23 cellular contexts compared by ENCODE assay signal in genomic region chr2:192347542-192347941, GRCh38.
DNase-seq lines count a peak whose midpoint lies in the region; ATAC-seq, FAIRE-seq and TF ChIP-seq lines count a peak whose summit lies in the region.
"Had no signal": no experiment of that assay in that cellular context is flagged by ENCODE, and none has a peak within 500 bp of the region (broad histone marks: within the 10 kb centered on the region; RNA-seq: fewer than 3 reads in every experiment).

No MANE protein-coding gene starts in this region.

- H3K4me1 Mint-ChIP-seq in neural progenitor cell, result no peaks in the 10 kb centered on the region
- H3K4me1 Mint-ChIP-seq in natural killer cell, result no peaks in the 10 kb centered on the region
- H3K4me1 Mint-ChIP-seq: B cell had no signal

- H3K79me2 ChIP-seq in OCI-LY3 (ENCODE audit: low read length), result no peaks in the 10 kb centered on the region
- H3K79me2 ChIP-seq in GM12878 (ENCODE audit: control insufficient read depth, insufficient read depth, low read length), result no peaks in the 10 kb centered on the region
- no peaks in the 10 kb centered on the region for H3K79me2 ChIP-seq in H1 (ENCODE audit: control insufficient read depth in 1 of 2, insufficient read depth in 2 of 2, low read length in 2 of 2)
- no peaks in the 10 kb centered on the region for H3K79me2 ChIP-seq in neural progenitor cell (ENCODE audit: low read depth)

- H2AFZ ChIP-seq in OCI-LY3 (ENCODE audit: low read depth, low read length) (peak overlapping the region; percentile 37; the same call in 1 of the 2 replicates), GM12878 (ENCODE audit: control insufficient read depth, low read depth, low read length) (no peak overlapping the region), H1 (ENCODE audit: low read length) (peak overlapping the region; percentile 74; the same call in 1 of the 2 replicates), neural progenitor cell (replicated peaks) (peak overlapping the region; percentile 54)

- POLR2A ChIA-PET in GM12878 (lab: Charles Lee), result no interaction called here
- POLR2A ChIA-PET in H1 (lab: Charles Lee; ENCODE audit: partially characterized antibody), result no interaction called here

- TF ChIP-seq CTCF in OCI-LY3 (IDR thresholded peaks at IDR 0.05; ENCODE audit: low read depth, low read length), result no peak
- TF ChIP-seq CTCF in GM12878 (IDR thresholded peaks at IDR 0.05 in 2 of 3, conservative IDR thresholded peaks at IDR 0.05 in 1 of 3; ENCODE audit: control insufficient read depth in 2 of 3, extremely low read depth in 1 of 3, insufficient read depth in 1 of 3, low read depth in 3 of 3, low read length in 3 of 3), result no peak
- no peak for TF ChIP-seq CTCF in H1 (IDR thresholded peaks at IDR 0.05; ENCODE audit: control extremely low read depth in 1 of 3, insufficient read depth in 1 of 3, low read depth in 1 of 3, low read length in 3 of 3)
- no peak for TF ChIP-seq CTCF in neural progenitor cell (IDR thresholded peaks at IDR 0.05)
- TF ChIP-seq CTCF in natural killer cell (IDR thresholded peaks at IDR 0.05), result no peak

- no peak overlapping the region for H2BK5ac ChIP-seq in H1 (ENCODE audit: low read depth, low read length)

- H3K9me3 ChIP-seq in OCI-LY3 (ENCODE audit: insufficient read depth, low read length), result no peaks in the 10 kb centered on the region
- H3K9me3 ChIP-seq in GM12878 (replicated peaks; ENCODE audit: control insufficient read depth, insufficient read depth, low read length), result no peaks in the 10 kb centered on the region
- no peaks in the 10 kb centered on the region for H3K9me3 ChIP-seq in H1 (ENCODE audit: insufficient read depth in 2 of 2, low read depth in 1 of 2, low read length in 1 of 2)
- no peaks in the 10 kb centered on the region for H3K9me3 ChIP-seq in neural progenitor cell (ENCODE audit: low read depth)
- H3K9me3 ChIP-seq: A549; BLaER1 treated with 17β-estradiol and CSF1 and Interleukin-3, amounts not matched to agents 10 nM and 100 nM; Caco-2 had no signal

- no TSS peak for BruUV-seq in GM12878 (replicated peaks; lab: Mats Ljungman, UMichigan)

- no peak overlapping the region for H3K27ac ChIP-seq in OCI-LY3 (ENCODE audit: low read length)
- H3K27ac ChIP-seq in GM12878 (ENCODE audit: control insufficient read depth, insufficient read depth), result no peak overlapping the region
- H3K27ac ChIP-seq in H1 (ENCODE audit: low read depth, low read length), result no peak overlapping the region
- no peak overlapping the region for H3K27ac ChIP-seq in neural progenitor cell
- H3K27ac ChIP-seq: 22Rv1; A549; BLaER1 treated with 17β-estradiol and CSF1 and Interleukin-3, amounts not matched to agents 10 nM and 100 nM; C4-2B had no signal

- H3K4me2 ChIP-seq in OCI-LY3 (ENCODE audit: low read length), result no peak overlapping the region
- no peak overlapping the region for H3K4me2 ChIP-seq in GM12878 (ENCODE audit: control insufficient read depth, insufficient read depth)
- no peak overlapping the region for H3K4me2 ChIP-seq in H1 (ENCODE audit: insufficient read depth in 1 of 2, low read depth in 2 of 2, low read length in 2 of 2)
- no peak overlapping the region for H3K4me2 ChIP-seq in neural progenitor cell
- H3K4me2 ChIP-seq: A549; BLaER1 treated with 17β-estradiol and CSF1 and Interleukin-3, amounts not matched to agents 10 nM and 100 nM had no signal

- FAIRE-seq in GM12878 (lab: Jason Lieb, UNC) (peak; percentile 7), H1 (lab: Jason Lieb, UNC) (no peak)
- FAIRE-seq: A549, G401.6, GM12892, GM19239 had no signal

- H3K4me3 Mint-ChIP-seq in neural progenitor cell (no peak overlapping the region), natural killer cell (no peak overlapping the region)
- H3K4me3 Mint-ChIP-seq: B cell; CD4-positive, alpha-beta T cell; CD8-positive, alpha-beta T cell had no signal

- H3K23ac ChIP-seq in H1 (ENCODE audit: insufficient read length), result no peak overlapping the region

- 13% methylated on average over 3 of the region's 3 CpGs for WGBS in GM12878 (ENCODE audit: insufficient coverage, insufficient replicate concordance, low lambda C conversion rate, missing lambda C conversion rate)
- 83% methylated on average over 3 of the region's 3 CpGs; no CpG with 5 or more reads in 1 of the 2 experiments for WGBS in H1 (ENCODE audit: extremely low coverage in 1 of 2, insufficient coverage in 1 of 2, insufficient read length in 1 of 2, insufficient replicate concordance in 2 of 2, low coverage in 1 of 2, low lambda C conversion rate in 2 of 2, missing lambda C conversion rate in 1 of 2), 2 experiments

- H3K79me1 ChIP-seq in H1 (ENCODE audit: low read depth, low read length), result no peaks in the 10 kb centered on the region

- H2BK120ac ChIP-seq in H1 (replicated peaks; ENCODE audit: low read depth, low read length), result no peak overlapping the region

- no peak overlapping the region for H2BK15ac ChIP-seq in H1 (ENCODE audit: low read length)

- H3K9ac ChIP-seq in OCI-LY3 (ENCODE audit: low read length), result no peak overlapping the region
- H3K9ac ChIP-seq in GM12878 (ENCODE audit: control insufficient read depth, insufficient read depth, low read length), result no peak overlapping the region
- no peak overlapping the region for H3K9ac ChIP-seq in H1 (replicated peaks in 1 of 4; ENCODE audit: extremely low read depth in 1 of 4, low read depth in 3 of 4, low read length in 3 of 4)
- no peak overlapping the region for H3K9ac ChIP-seq in neural progenitor cell
- H3K9ac ChIP-seq: BLaER1 treated with 17β-estradiol and CSF1 and Interleukin-3, amounts not matched to agents 10 nM and 100 nM had no signal

- intact Hi-C loops in GM12878 (cut with micrococcal nuclease; ENCODE audit: unreplicated experiment), result no loop called here
- intact Hi-C loops in natural killer cell (cut with micrococcal nuclease), result no loop called here

- H3K36me3 Mint-ChIP-seq in neural progenitor cell, result no peaks in the 10 kb centered on the region
- no peaks in the 10 kb centered on the region for H3K36me3 Mint-ChIP-seq in natural killer cell
- H3K36me3 Mint-ChIP-seq: CD8-positive, alpha-beta T cell had no signal

- H2BK12ac ChIP-seq in H1 (ENCODE audit: low read depth, low read length), result no peak overlapping the region

- H2BK20ac ChIP-seq in H1 (ENCODE audit: low read length), result no peak overlapping the region

- no peaks in the 10 kb centered on the region for H3K9me3 Mint-ChIP-seq in neural progenitor cell
- H3K9me3 Mint-ChIP-seq in natural killer cell, result peaks cover 4 to 10% of the 10 kb centered on the region in 2 donors
- H3K9me3 Mint-ChIP-seq: CD4-positive, alpha-beta T cell had no signal

- H3K4me1 ChIP-seq in OCI-LY3 (ENCODE audit: low read length) (no peaks in the 10 kb centered on the region), GM12878 (ENCODE audit: control insufficient read depth, insufficient read depth, low read length) (no peaks in the 10 kb centered on the region), H1 (replicated peaks in 1 of 4; ENCODE audit: control insufficient read depth in 3 of 4, insufficient read depth in 4 of 4, low read length in 3 of 4) (no peaks in the 10 kb centered on the region), neural progenitor cell (no peaks in the 10 kb centered on the region)
- H3K4me1 ChIP-seq: A549; BLaER1 treated with 17β-estradiol and CSF1 and Interleukin-3, amounts not matched to agents 10 nM and 100 nM; Caco-2 had no signal

- DNase-seq in GM12878 (ENCODE audit: low read depth, low spot score) (no peak), H1 (ENCODE audit: low read depth in 1 of 2, low spot score in 2 of 2) (no peak), neural progenitor cell (ENCODE audit: low spot score) (no peak), NCI-H1436 (lab: John Stamatoyannopoulos, UW) (no peak), natural killer cell (no peak)
- no peak for DNase-seq in activated CD4-positive, alpha-beta T cell treated with anti-CD3 and anti-CD28 coated beads for 4 hours
- DNase-seq: AML-193; Caco-2; Calu3; CD4-positive, alpha-beta T cell; CD8-positive, alpha-beta T cell; DMS79 treated with DMSO at 0.1 percent for 48 hours; GF-D8 had no signal

- TF ChIP-seq EP300 in GM12878 (IDR thresholded peaks at IDR 0.05; ENCODE audit: borderline replicate concordance in 1 of 2, control insufficient read depth in 1 of 2, low read depth in 2 of 2, low read length in 2 of 2) (no peak), H1 (IDR thresholded peaks at IDR 0.05; ENCODE audit: borderline replicate concordance in 1 of 2, low read depth in 2 of 2, low read length in 2 of 2) (no peak)

- H4K20me1 ChIP-seq in OCI-LY3 (ENCODE audit: insufficient read depth, low read length), result no peaks in the 10 kb centered on the region
- no peaks in the 10 kb centered on the region for H4K20me1 ChIP-seq in GM12878 (ENCODE audit: control insufficient read depth, insufficient read depth)
- H4K20me1 ChIP-seq in H1 (replicated peaks in 1 of 2; ENCODE audit: control insufficient read depth in 1 of 2, insufficient read depth in 2 of 2, low read length in 2 of 2), result no peaks in the 10 kb centered on the region
- no peaks in the 10 kb centered on the region for H4K20me1 ChIP-seq in neural progenitor cell (ENCODE audit: low read depth)
- H4K20me1 ChIP-seq: BLaER1 treated with 17β-estradiol and CSF1 and Interleukin-3, amounts not matched to agents 10 nM and 100 nM had no signal

- H4K8ac ChIP-seq in H1 (ENCODE audit: extremely low read depth, insufficient read depth, low read length), result no peak overlapping the region

- no peak overlapping the region for H3K27ac Mint-ChIP-seq in neural progenitor cell
- no peak overlapping the region for H3K27ac Mint-ChIP-seq in natural killer cell
- H3K27ac Mint-ChIP-seq: B cell; CD4-positive, alpha-beta T cell; CD8-positive, alpha-beta T cell had no signal

- in situ Hi-C loops in GM12878 (cut with MboI), result no loop called here

- H3K36me3 ChIP-seq in OCI-LY3 (replicated peaks; ENCODE audit: low read depth, low read length) (no peaks in the 10 kb centered on the region), GM12878 (ENCODE audit: control insufficient read depth in 2 of 2, insufficient read depth in 2 of 2, low read length in 1 of 2) (no peaks in the 10 kb centered on the region), H1 (ENCODE audit: control insufficient read depth in 2 of 4, insufficient read depth in 4 of 4, low read length in 3 of 4) (no peaks in the 10 kb centered on the region), neural progenitor cell (no peaks in the 10 kb centered on the region)
- H3K36me3 ChIP-seq: BLaER1 treated with 17β-estradiol and CSF1 and Interleukin-3, amounts not matched to agents 10 nM and 100 nM had no signal

- no peak overlapping the region for H3K18ac ChIP-seq in H1 (ENCODE audit: extremely low read depth, low read length)

- TF ChIP-seq RAD21 in GM12878 (IDR thresholded peaks at IDR 0.05; ENCODE audit: insufficient read depth, low read depth, low read length) (no peak), H1 (IDR thresholded peaks at IDR 0.05 in 1 of 2, conservative IDR thresholded peaks at IDR 0.05 in 1 of 2; ENCODE audit: low read depth in 2 of 2, low read length in 2 of 2) (no peak)

- no peak for ATAC-seq in GM12878
- ATAC-seq in natural killer cell, result no peak
- ATAC-seq in HG03159 (IDR thresholded peaks at IDR 0.05; ENCODE audit: unreplicated experiment), result no peak
- ATAC-seq: A549; CD8-positive, alpha-beta T cell had no signal

- H3K23me2 ChIP-seq in H1 (ENCODE audit: low read depth, low read length), result no peaks in the 10 kb centered on the region

- no peaks in the 10 kb centered on the region for H3K27me3 ChIP-seq in OCI-LY3 (ENCODE audit: low read depth, low read length)
- H3K27me3 ChIP-seq in GM12878 (replicated peaks in 1 of 2; ENCODE audit: control insufficient read depth in 2 of 2, insufficient read depth in 2 of 2, low read length in 1 of 2), result no peaks in the 10 kb centered on the region
- H3K27me3 ChIP-seq in H1 (replicated peaks in 1 of 4; ENCODE audit: control insufficient read depth in 3 of 4, extremely low read depth in 1 of 4, insufficient read depth in 3 of 4, low read length in 3 of 4), result no peaks in the 10 kb centered on the region
- H3K27me3 ChIP-seq in neural progenitor cell, result no peaks in the 10 kb centered on the region
- H3K27me3 ChIP-seq: BLaER1 treated with 17β-estradiol and CSF1 and Interleukin-3, amounts not matched to agents 10 nM and 100 nM had no signal

- H3K27me3 Mint-ChIP-seq in neural progenitor cell (ENCODE audit: insufficient read depth, low read depth) (no peaks in the 10 kb centered on the region), natural killer cell (ENCODE audit: low read depth in 2 of 2) (no peaks in the 10 kb centered on the region)
- H3K27me3 Mint-ChIP-seq: B cell; CD4-positive, alpha-beta T cell had no signal

- H3K4me3 ChIP-seq in OCI-LY3 (ENCODE audit: low read length) (no peak overlapping the region), GM12878 (no peak overlapping the region), H1 (ENCODE audit: extremely low read depth in 1 of 4, insufficient read depth in 2 of 4, low read depth in 3 of 4, low read length in 4 of 4) (no peak overlapping the region), neural progenitor cell (no peak overlapping the region)
- H3K4me3 ChIP-seq: A549; BLaER1 treated with 17β-estradiol and CSF1 and Interleukin-3, amounts not matched to agents 10 nM and 100 nM had no signal

- H3F3A ChIP-seq in neural progenitor cell (ENCODE audit: low read depth), result no peaks in the 10 kb centered on the region

- no peak overlapping the region for H3K14ac ChIP-seq in H1 (ENCODE audit: insufficient read length)

- no peak overlapping the region for H4K91ac ChIP-seq in H1 (replicated peaks; ENCODE audit: insufficient read length, low read length)

- RAD21 ChIA-PET in GM12878 (lab: Charles Lee; ENCODE audit: unreplicated experiment), result no interaction called here

- CTCF ChIA-PET in GM12878 (lab: Yijun Ruan, JAX), result no interaction called here
- CTCF ChIA-PET in H1 (lab: Charles Lee; ENCODE audit: partially characterized antibody), result interaction anchor here (0.5 kb wide), 1 partner anchor 205 kb away, joined by 3 read pairs; no protein-coding TSS in a partner anchor

- H3K56ac ChIP-seq in H1 (replicated peaks; ENCODE audit: insufficient read length, low read depth, low read length), result no peak overlapping the region

- SMC1A ChIA-PET in GM12878 (lab: Charles Lee; ENCODE audit: uncharacterized antibody, unreplicated experiment), result no interaction called here

- no peak overlapping the region for H4K5ac ChIP-seq in H1 (ENCODE audit: insufficient read length, low read depth, low read length)

- H2AK5ac ChIP-seq in H1 (ENCODE audit: low read depth, low read length), result no peak overlapping the region

- H3K4ac ChIP-seq in H1 (replicated peaks; ENCODE audit: insufficient read length, low read depth, low read length), result no peak overlapping the region

- TF ChIP-seq POLR2A in GM12878 (IDR thresholded peaks at IDR 0.05; ENCODE audit: low read depth, low read length), result no peak
- TF ChIP-seq POLR2A in H1 (IDR thresholded peaks at IDR 0.05; ENCODE audit: control extremely low read depth in 1 of 2, low read depth in 2 of 2, low read length in 2 of 2), result no peak
